ENCODE assay signal across 8 cellular contexts in genomic region chr9:33130501-33130900, GRCh38. TPM values are rescaled to one million over a fixed set of nuclear protein-coding genes. Genes with fewer than 3 reads are reported as not detected.
DNase-seq lines count a peak whose midpoint lies in the region; ATAC-seq, FAIRE-seq and TF ChIP-seq lines count a peak whose summit lies in the region.

No MANE protein-coding gene starts in this region.

- no peak for TF ChIP-seq EP300 in tibial nerve (IDR thresholded peaks at IDR 0.05)

- TF ChIP-seq POLR2A in tibial nerve (IDR thresholded peaks at IDR 0.05), result no peak

- H3K36me3 ChIP-seq in small intestine (ENCODE audit: control insufficient read depth in 2 of 2, insufficient read depth in 2 of 2, low read length in 2 of 2), result peaks cover 3 to 8% of the 10 kb centered on the region in 2 donors
- peaks cover 0 to 91% (median 0%) of the 10 kb centered on the region in 3 donors for H3K36me3 ChIP-seq in tibial nerve

- H3K4me3 ChIP-seq in HL-60 (replicated peaks; ENCODE audit: insufficient read depth, low read length) (no peak overlapping the region), choroid plexus epithelial cell (ENCODE audit: low read depth, low read length) (no peak overlapping the region), small intestine (ENCODE audit: low read depth in 1 of 2, low read length in 2 of 2) (no peak overlapping the region), tibial nerve (no peak overlapping the region)

- H3K27me3 ChIP-seq in HL-60 (ENCODE audit: insufficient read depth, poor library complexity, severe bottlenecking), result no peaks in the 10 kb centered on the region
- H3K27me3 ChIP-seq in small intestine (ENCODE audit: control insufficient read depth in 2 of 2, insufficient read depth in 2 of 2, low read length in 2 of 2), result no peaks in the 10 kb centered on the region
- no peaks in the 10 kb centered on the region for H3K27me3 ChIP-seq in tibial nerve

- DNase-seq in GM10266 (ENCODE audit: extremely low spot score) (peak; percentile 63), HL-60 (ENCODE audit: low read depth in 1 of 2, low spot score in 1 of 2) (no peak), choroid plexus epithelial cell (ENCODE audit: low read depth) (peak; percentile 70), small intestine (peak; percentile 83), SHP77 (lab: John Stamatoyannopoulos, UW) (no peak), medulla oblongata (ENCODE audit: extremely low spot score) (no peak), tibial nerve (ENCODE audit: low spot score in 2 of 2) (no peak)

- 27 to 48% (median 48%) methylated on average over 5 of the region's 5 CpGs for WGBS in small intestine, 3 donors
- 58 to 66% methylated on average over 5 of the region's 5 CpGs for WGBS in tibial nerve, 2 donors

- ATAC-seq in GM21423 (IDR thresholded peaks at IDR 0.05; ENCODE audit: unreplicated experiment), result peak; percentile 52

- FAIRE-seq in small intestine (lab: Jason Lieb, UNC), result no peak

- TF ChIP-seq CTCF in GM10266 (IDR thresholded peaks at IDR 0.05; ENCODE audit: control insufficient read depth, insufficient read depth, low read depth, missing control alignments) (no peak), HL-60 (IDR thresholded peaks at IDR 0.05; ENCODE audit: insufficient read depth, low read length) (no peak), choroid plexus epithelial cell (conservative IDR thresholded peaks at IDR 0.05; ENCODE audit: low read depth, low read length) (no peak), tibial nerve (IDR thresholded peaks at IDR 0.05) (no peak)

- H3K4me1 ChIP-seq in small intestine (ENCODE audit: control insufficient read depth in 2 of 2, insufficient read depth in 1 of 2, low read depth in 1 of 2, low read length in 1 of 2) (peaks cover 4 to 14% of the 10 kb centered on the region in 2 donors), tibial nerve (peaks cover 0 to 66% (median 26%) of the 10 kb centered on the region in 4 donors)

- peak overlapping the region; percentile 52; the same call in 1 of the 2 replicates for H3K27ac ChIP-seq in HL-60 (replicated peaks)
- peak overlapping the region; percentile 63 to 76 for H3K27ac ChIP-seq in small intestine (ENCODE audit: low read depth in 1 of 2, low read length in 1 of 2)
- peak overlapping the region in 2 of 4 donors; percentile 0 to 21 for H3K27ac ChIP-seq in tibial nerve

- H3K9me3 ChIP-seq in small intestine (ENCODE audit: control insufficient read depth, low read depth) (no peaks in the 10 kb centered on the region), tibial nerve (no peaks in the 10 kb centered on the region)

RNA-seq across cellular contexts. Expression of gene B4GALT1, which starts 36.6 kb away (rescaled TPM):
- 10 to 100 TPM; 11.9 to 49.6 (median 14.9) TPM for polyA plus RNA-seq in small intestine
- 10 to 100 TPM; 51.6 to 74.4 (median 65.3) TPM for total RNA-seq in tibial nerve

RNA-seq across cellular contexts. Expression of gene SMU1, which starts 54.0 kb away (rescaled TPM):
- 10 to 100 TPM in 1 of 3 donors, 1 to 10 TPM in 2; 7.6 to 11.7 (median 8.6) TPM for polyA plus RNA-seq in small intestine
- total RNA-seq in tibial nerve, result 10 to 100 TPM; 15.1 to 19.9 (median 16.8) TPM

Comparison
In these comparisons a context has a peak if more than half of its experiments do, and no peak if none do; other contexts are left out.
1. DNase-seq: peak in GM10266 (single experiment), choroid plexus epithelial cell (single experiment) and small intestine (single experiment); none in HL-60 (0 of 2), SHP77 (0 of 2), medulla oblongata (single experiment) and tibial nerve (0 of 2).